ENCODE assay signal across 22 cellular contexts in genomic region chr7:19407270-19407669, GRCh38.
"Had no signal": no experiment of that assay in that cellular context is flagged by ENCODE, and none has a peak within 500 bp of the region (broad histone marks: within the 10 kb centered on the region; RNA-seq: fewer than 3 reads in every experiment).

No MANE protein-coding gene starts in this region.

- ATAC-seq: esophagus mucosa; heart right ventricle; left lobe of liver; natural killer cell treated with Interleukin-12 subunit alpha and Interleukin-12 subunit beta and Interleukin-15 and Interleukin-18, amount 100 ng/mL, for 72 hours had no signal

- H3K9me3 ChIP-seq: heart right ventricle, ovary, right atrium auricular region, sigmoid colon, stomach, thoracic aorta, transverse colon had no signal

- DNase-seq: cortex of kidney; dorsolateral prefrontal cortex; effector CD8-positive, alpha-beta T cell; heart right ventricle; islet precursor cell; nucleus accumbens; ovary; sigmoid colon; stimulated activated CD4-positive, alpha-beta T cell treated with anti-CD3 and anti-CD28 coated beads, Interleukin-2, amount 100 ng/mL, for 24 hours; stimulated activated CD4-positive, alpha-beta T cell treated with anti-CD3 and anti-CD28 coated beads, Interleukin-4, amount 100 ng/mL, for 4 hours; stimulated activated naive CD4-positive, alpha-beta T cell; stomach; substantia nigra; transverse colon had no signal

- H3K36me3 Mint-ChIP-seq: mesothelial cell of epicardium; natural killer cell treated with Interleukin-12 subunit alpha and Interleukin-12 subunit beta and Interleukin-15 and Interleukin-18, amount 100 ng/mL, for 72 hours; neural progenitor cell had no signal

- H3K36me3 ChIP-seq: heart right ventricle, neural progenitor cell, ovary, right atrium auricular region, sigmoid colon, stomach, thoracic aorta, transverse colon had no signal

- H2AFZ ChIP-seq: neural progenitor cell had no signal

- H3K4me2 ChIP-seq: neural progenitor cell had no signal

- H3K27ac ChIP-seq: dorsolateral prefrontal cortex, heart right ventricle, neural progenitor cell, ovary, right atrium auricular region, sigmoid colon, skin epidermis, stomach, thoracic aorta, transverse colon had no signal

- H3K4me3 ChIP-seq: dorsolateral prefrontal cortex, heart right ventricle, neural progenitor cell, ovary, right atrium auricular region, sigmoid colon, skin epidermis, stomach, thoracic aorta, transverse colon had no signal

- H3K9ac ChIP-seq: neural progenitor cell had no signal

- H3K4me3 Mint-ChIP-seq: mesothelial cell of epicardium; natural killer cell treated with Interleukin-12 subunit alpha and Interleukin-12 subunit beta and Interleukin-15 and Interleukin-18, amount 100 ng/mL, for 72 hours; neural progenitor cell had no signal

- H3K9me3 Mint-ChIP-seq: mesothelial cell of epicardium; natural killer cell treated with Interleukin-12 subunit alpha and Interleukin-12 subunit beta and Interleukin-15 and Interleukin-18, amount 100 ng/mL, for 72 hours; neural progenitor cell had no signal

- H3K4me1 ChIP-seq: neural progenitor cell, right atrium auricular region, stomach, transverse colon had no signal

- H3K27me3 ChIP-seq: dorsolateral prefrontal cortex, heart right ventricle, neural progenitor cell, ovary, right atrium auricular region, sigmoid colon, stomach, transverse colon had no signal

- H3K27ac Mint-ChIP-seq: mesothelial cell of epicardium; natural killer cell treated with Interleukin-12 subunit alpha and Interleukin-12 subunit beta and Interleukin-15 and Interleukin-18, amount 100 ng/mL, for 72 hours; neural progenitor cell had no signal
